In the genomic region with DNA sequence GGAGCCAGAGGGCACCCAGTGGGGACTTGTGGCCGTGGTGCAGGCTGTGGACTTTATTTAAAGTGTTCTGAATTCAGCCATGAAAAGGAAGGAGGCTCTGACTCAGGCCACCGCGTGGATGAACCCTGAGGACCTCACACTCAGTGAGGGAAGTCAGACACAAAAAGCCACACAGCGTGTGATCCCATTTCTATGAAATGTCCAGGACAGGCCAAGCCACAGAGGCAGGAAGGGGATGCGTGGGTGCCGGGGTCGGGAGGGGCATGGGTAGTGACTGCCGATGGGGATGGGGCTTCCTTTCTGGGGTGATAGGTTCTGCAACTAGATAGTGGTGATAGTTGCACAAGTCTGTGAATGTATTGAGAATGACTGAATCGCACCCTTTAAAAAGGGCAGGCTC, we compare ENCODE assay signal across 1 cellular context.
TF ChIP-seq lines count a peak whose summit lies in the region.

No MANE protein-coding gene starts in this region.

TF ChIP-seq in endothelial cell of umbilical vein, 7 proteins besides CTCF, POLR2A, EP300 and RAD21:
- TF ChIP-seq FOS (IDR thresholded peaks at IDR 0.05; ENCODE audit: borderline replicate concordance, insufficient read depth, low read length) (peak; percentile 37), MYC (IDR thresholded peaks at IDR 0.05; ENCODE audit: low read depth, low read length) (no peak)
